In genomic region chr6:109450801-109451200, GRCh38 we compare ENCODE assay signal across 2 cellular contexts.
TF ChIP-seq lines count a peak whose summit lies in the region.

No MANE protein-coding gene starts in this region.

TF ChIP-seq in HEK293T, 16 proteins besides CTCF, POLR2A, EP300 and RAD21:
- TF ChIP-seq ELF4 (IDR thresholded peaks at IDR 0.05) (no peak), ZNF384 (IDR thresholded peaks at IDR 0.05) (0 out of 2 replicates have a peak, but pooled peaks have one; percentile 47)

TF ChIP-seq in K562, 482 proteins besides CTCF, POLR2A, EP300 and RAD21:
- no peak for TF ChIP-seq NUFIP1 (IDR thresholded peaks at IDR 0.05; ENCODE audit: partially characterized antibody)
- TF ChIP-seq NFIX (CRISPR knock-in tag; IDR thresholded peaks at IDR 0.05; ENCODE audit: low read depth): peak; percentile 71
- TF ChIP-seq, protein P1, sequence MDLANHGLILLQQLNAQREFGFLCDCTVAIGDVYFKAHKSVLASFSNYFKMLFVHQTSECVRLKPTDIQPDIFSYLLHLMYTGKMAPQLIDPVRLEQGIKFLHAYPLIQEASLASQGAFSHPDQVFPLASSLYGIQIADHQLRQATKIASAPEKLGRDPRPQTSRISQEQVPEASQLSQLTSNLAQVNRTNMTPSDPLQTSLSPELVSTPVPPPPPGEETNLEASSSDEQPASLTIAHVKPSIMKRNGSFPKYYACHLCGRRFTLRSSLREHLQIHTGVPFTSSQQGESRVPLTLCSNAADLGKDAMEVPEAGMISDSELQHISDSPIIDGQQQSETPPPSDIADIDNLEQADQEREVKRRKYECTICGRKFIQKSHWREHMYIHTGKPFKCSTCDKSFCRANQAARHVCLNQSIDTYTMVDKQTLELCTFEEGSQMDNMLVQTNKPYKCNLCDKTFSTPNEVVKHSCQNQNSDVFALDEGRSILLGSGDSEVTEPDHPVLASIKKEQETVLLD (IDR thresholded peaks at IDR 0.05): no peak
- TF ChIP-seq SRSF1 (IDR thresholded peaks at IDR 0.05; ENCODE audit: low read depth, low read length): no peak
- no peak for TF ChIP-seq FOXA1 (IDR thresholded peaks at IDR 0.05; ENCODE audit: borderline replicate concordance)
- TF ChIP-seq NFIC (IDR thresholded peaks at IDR 0.05): peak; percentile 95
- TF ChIP-seq HCFC1 (IDR thresholded peaks at IDR 0.05; ENCODE audit: low read depth, low read length): no peak
- TF ChIP-seq RBM25 (IDR thresholded peaks at IDR 0.05; ENCODE audit: low read depth, low read length, severe bottlenecking): no peak
- TF ChIP-seq ZNF282 (CRISPR knock-in tag; IDR thresholded peaks at IDR 0.05): no peak
- no peak for TF ChIP-seq SIX5 (IDR thresholded peaks at IDR 0.05; ENCODE audit: borderline replicate concordance in 1 of 2, insufficient read depth in 1 of 2, low read depth in 1 of 2, low read length in 2 of 2)
- no peak for TF ChIP-seq GABPB1 (CRISPR knock-in tag; IDR thresholded peaks at IDR 0.05)
- TF ChIP-seq SMC3 (conservative IDR thresholded peaks at IDR 0.05; ENCODE audit: insufficient read depth, low read depth, low read length): no peak
- TF ChIP-seq ZNF316 (IDR thresholded peaks at IDR 0.05): peak; percentile 23; the same call in 1 of the 2 replicates
- TF ChIP-seq ZNF444 (CRISPR knock-in tag; IDR thresholded peaks at IDR 0.05): no peak
- TF ChIP-seq, protein P2, sequence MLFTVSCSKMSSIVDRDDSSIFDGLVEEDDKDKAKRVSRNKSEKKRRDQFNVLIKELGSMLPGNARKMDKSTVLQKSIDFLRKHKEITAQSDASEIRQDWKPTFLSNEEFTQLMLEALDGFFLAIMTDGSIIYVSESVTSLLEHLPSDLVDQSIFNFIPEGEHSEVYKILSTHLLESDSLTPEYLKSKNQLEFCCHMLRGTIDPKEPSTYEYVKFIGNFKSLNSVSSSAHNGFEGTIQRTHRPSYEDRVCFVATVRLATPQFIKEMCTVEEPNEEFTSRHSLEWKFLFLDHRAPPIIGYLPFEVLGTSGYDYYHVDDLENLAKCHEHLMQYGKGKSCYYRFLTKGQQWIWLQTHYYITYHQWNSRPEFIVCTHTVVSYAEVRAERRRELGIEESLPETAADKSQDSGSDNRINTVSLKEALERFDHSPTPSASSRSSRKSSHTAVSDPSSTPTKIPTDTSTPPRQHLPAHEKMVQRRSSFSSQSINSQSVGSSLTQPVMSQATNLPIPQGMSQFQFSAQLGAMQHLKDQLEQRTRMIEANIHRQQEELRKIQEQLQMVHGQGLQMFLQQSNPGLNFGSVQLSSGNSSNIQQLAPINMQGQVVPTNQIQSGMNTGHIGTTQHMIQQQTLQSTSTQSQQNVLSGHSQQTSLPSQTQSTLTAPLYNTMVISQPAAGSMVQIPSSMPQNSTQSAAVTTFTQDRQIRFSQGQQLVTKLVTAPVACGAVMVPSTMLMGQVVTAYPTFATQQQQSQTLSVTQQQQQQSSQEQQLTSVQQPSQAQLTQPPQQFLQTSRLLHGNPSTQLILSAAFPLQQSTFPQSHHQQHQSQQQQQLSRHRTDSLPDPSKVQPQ (CRISPR knock-in tag; IDR thresholded peaks at IDR 0.05; ENCODE audit: borderline replicate concordance): no peak
